Comparison of ENCODE assay signal across 6 cellular contexts in genomic region chr12:48998497-48999353, GRCh38. TPM values are rescaled to one million over a fixed set of nuclear protein-coding genes. Genes with fewer than 3 reads are reported as not detected.
DNase-seq lines count a peak whose midpoint lies in the region; TF ChIP-seq lines count a peak whose summit lies in the region.

No MANE protein-coding gene starts in this region.

- DNase-seq in AG09309 (ENCODE audit: low read depth) (no peak), HAP-1 (ENCODE audit: low spot score in 2 of 2) (peak in 1 of 2 experiments; percentile 51), SHP77 treated with DMSO at 0.1 percent for 48 hours (lab: John Stamatoyannopoulos, UW) (no peak), NCI-H226 (no peak)

- H3K27ac Mint-ChIP-seq in activated naive CD4-positive, alpha-beta T cell treated with anti-CD3 and anti-CD28 coated beads, Interleukin-2, amount 50 U/mL, for 24 hours: no peak overlapping the region

- H3K4me3 Mint-ChIP-seq in activated naive CD4-positive, alpha-beta T cell treated with anti-CD3 and anti-CD28 coated beads, Interleukin-2, amount 50 U/mL, for 24 hours: peak overlapping the region; percentile 59

- no peaks in the 10 kb centered on the region for H3K9me3 Mint-ChIP-seq in activated naive CD4-positive, alpha-beta T cell treated with anti-CD3 and anti-CD28 coated beads, Interleukin-2, amount 50 U/mL, for 24 hours

- H3K4me1 ChIP-seq in HAP-1 (peaks cover 24% of the 10 kb centered on the region), mesodermal cell (ENCODE audit: control insufficient read depth, insufficient read depth, low read length, poor library complexity, severe bottlenecking) (peaks cover 43% of the 10 kb centered on the region)

- peaks cover 18% of the 10 kb centered on the region for H3K36me3 Mint-ChIP-seq in activated naive CD4-positive, alpha-beta T cell treated with anti-CD3 and anti-CD28 coated beads, Interleukin-2, amount 50 U/mL, for 24 hours

- TF ChIP-seq CTCF in AG09309 (IDR thresholded peaks at IDR 0.05; ENCODE audit: control insufficient read depth, insufficient read depth, low read depth, low read length, missing control alignments): no peak

- in situ Hi-C loops in HAP-1 (cut with MboI; ENCODE audit: low sequenced_read_pairs): no loop called here

- H3K36me3 ChIP-seq in HAP-1 (replicated peaks) (peaks cover 20% of the 10 kb centered on the region), mesodermal cell (ENCODE audit: control insufficient read depth, insufficient read depth, low read length) (peaks cover 23% of the 10 kb centered on the region)

- 0 to 2% methylated on average over 20 to 25 of the region's 48 CpGs for WGBS in mesodermal cell (ENCODE audit: insufficient coverage in 2 of 2), 2 experiments

- H3K27me3 Mint-ChIP-seq in activated naive CD4-positive, alpha-beta T cell treated with anti-CD3 and anti-CD28 coated beads, Interleukin-2, amount 50 U/mL, for 24 hours: peaks cover 42% of the 10 kb centered on the region

- H3K9me3 ChIP-seq in HAP-1: no peaks in the 10 kb centered on the region
- H3K9me3 ChIP-seq in mesodermal cell (ENCODE audit: control insufficient read depth, low read length): no peaks in the 10 kb centered on the region

- no peak overlapping the region for H3K27ac ChIP-seq in mesodermal cell (ENCODE audit: low read depth, low read length, severe bottlenecking)

- H3K4me3 ChIP-seq in AG09309 (ENCODE audit: control insufficient read depth, low read depth, low read length) (peak overlapping the region; percentile 31), HAP-1 (peak overlapping the region; percentile 46), mesodermal cell (ENCODE audit: extremely low read depth, insufficient read depth, low read length, poor library complexity, severe bottlenecking) (peak overlapping the region; percentile 41)

- no peaks in the 10 kb centered on the region for H3K27me3 ChIP-seq in HAP-1 (ENCODE audit: low read depth)

- H3K4me1 Mint-ChIP-seq in activated naive CD4-positive, alpha-beta T cell treated with anti-CD3 and anti-CD28 coated beads, Interleukin-2, amount 50 U/mL, for 24 hours: peaks cover 38% of the 10 kb centered on the region

RNA-seq across cellular contexts. Expression of gene DDN, which starts 0.5 kb away (rescaled TPM):
- 0.63 TPM for polyA plus RNA-seq in mesodermal cell (2013, experiment 1 of 2)
- polyA plus RNA-seq in mesodermal cell (2013, experiment 2 of 2): 0.40 TPM

RNA-seq across cellular contexts. Expression of gene PRKAG1, which starts 19.9 kb away (rescaled TPM):
- polyA plus RNA-seq in mesodermal cell (2013, experiment 1 of 2): 35.5 TPM
- 36.3 TPM for polyA plus RNA-seq in mesodermal cell (2013, experiment 2 of 2)

RNA-seq across cellular contexts. Expression of gene WNT1, which starts 20.6 kb away (rescaled TPM):
- polyA plus RNA-seq in mesodermal cell (2013, experiment 1 of 2): 2.5 TPM
- polyA plus RNA-seq in mesodermal cell (2013, experiment 2 of 2): 2.0 TPM

RNA-seq across cellular contexts. Expression of gene WNT10B, which starts 27.2 kb away (rescaled TPM):
- 1.1 TPM for polyA plus RNA-seq in mesodermal cell (2013, experiment 1 of 2)
- polyA plus RNA-seq in mesodermal cell (2013, experiment 2 of 2): 1.3 TPM

RNA-seq across cellular contexts. Expression of gene ARF3, which starts 41.4 kb away (rescaled TPM):
- polyA plus RNA-seq in mesodermal cell (2013, experiment 1 of 2): 128 TPM
- 108 TPM for polyA plus RNA-seq in mesodermal cell (2013, experiment 2 of 2)
